ENCODE assay signal across 2 cellular contexts in the genomic region with DNA sequence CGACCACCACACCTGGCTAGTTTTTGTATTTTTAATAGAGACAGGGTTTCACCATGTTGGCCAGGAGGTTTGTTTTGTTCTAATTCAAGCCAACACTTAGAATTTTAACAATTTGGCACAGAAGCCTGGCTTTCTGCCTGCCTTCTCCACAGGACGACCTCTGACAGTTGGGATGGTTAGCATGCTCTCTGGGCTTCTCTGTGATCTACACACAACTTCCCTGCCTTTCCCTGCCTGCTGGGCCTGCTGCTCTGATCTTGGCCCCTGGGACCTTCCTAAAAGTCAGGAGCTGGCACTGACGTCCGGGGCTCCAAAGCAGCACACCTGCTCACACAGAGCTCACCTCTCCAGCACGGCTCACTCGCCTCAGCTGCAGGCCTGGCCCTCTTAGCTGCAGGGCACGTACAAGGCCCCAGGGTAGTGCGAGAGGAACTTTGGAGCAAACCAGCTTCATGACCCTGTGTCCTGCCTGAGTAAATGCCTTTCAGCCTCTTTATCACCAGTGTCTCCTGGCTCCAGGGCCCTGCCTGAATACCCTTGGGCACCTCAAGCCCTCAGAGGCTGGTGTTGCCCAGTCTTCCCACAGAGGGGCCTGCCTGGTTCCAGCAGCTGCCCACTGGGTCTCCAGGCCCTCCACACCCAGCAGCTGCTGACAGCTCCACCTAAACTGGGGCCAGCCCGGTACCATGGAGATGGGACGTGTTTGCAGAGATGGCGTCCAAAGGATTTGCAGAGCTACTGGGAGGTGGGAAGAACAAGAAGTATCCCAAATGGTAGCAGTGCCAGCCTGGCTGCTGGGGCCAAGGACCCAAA.
TF ChIP-seq lines count a peak whose summit lies in the region.

No MANE protein-coding gene starts in this region.

TF ChIP-seq in IMR-90, 13 proteins besides CTCF, POLR2A, EP300 and RAD21:
- TF ChIP-seq MAFK (IDR thresholded peaks at IDR 0.05; ENCODE audit: low read depth, low read length) = no peak
- TF ChIP-seq, protein P1, sequence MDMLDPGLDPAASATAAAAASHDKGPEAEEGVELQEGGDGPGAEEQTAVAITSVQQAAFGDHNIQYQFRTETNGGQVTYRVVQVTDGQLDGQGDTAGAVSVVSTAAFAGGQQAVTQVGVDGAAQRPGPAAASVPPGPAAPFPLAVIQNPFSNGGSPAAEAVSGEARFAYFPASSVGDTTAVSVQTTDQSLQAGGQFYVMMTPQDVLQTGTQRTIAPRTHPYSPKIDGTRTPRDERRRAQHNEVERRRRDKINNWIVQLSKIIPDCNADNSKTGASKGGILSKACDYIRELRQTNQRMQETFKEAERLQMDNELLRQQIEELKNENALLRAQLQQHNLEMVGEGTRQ (IDR thresholded peaks at IDR 0.05; ENCODE audit: low read depth, low read length) = no peak
- no peak for TF ChIP-seq RCOR1 (IDR thresholded peaks at IDR 0.05; ENCODE audit: insufficient replicate concordance, low read length)
- no peak for TF ChIP-seq BHLHE40 (IDR thresholded peaks at IDR 0.05; ENCODE audit: low read depth, low read length)
- TF ChIP-seq MAZ (IDR thresholded peaks at IDR 0.05; ENCODE audit: borderline replicate concordance, low read depth, low read length) = no peak
- no peak for TF ChIP-seq MXI1 (IDR thresholded peaks at IDR 0.05; ENCODE audit: borderline replicate concordance, low read depth, low read length)
- no peak for TF ChIP-seq CEBPB (IDR thresholded peaks at IDR 0.05; ENCODE audit: low read depth, low read length)
- no peak for TF ChIP-seq SMC3 (IDR thresholded peaks at IDR 0.05; ENCODE audit: low read depth, low read length)
- TF ChIP-seq NFE2L2 (IDR thresholded peaks at IDR 0.05; ENCODE audit: low read depth, low read length) = no peak
- no peak for TF ChIP-seq RFX5 (IDR thresholded peaks at IDR 0.05; ENCODE audit: low read depth, low read length)
- TF ChIP-seq CHD1 (IDR thresholded peaks at IDR 0.05; ENCODE audit: low read depth, low read length) = no peak
- TF ChIP-seq, protein P2, sequence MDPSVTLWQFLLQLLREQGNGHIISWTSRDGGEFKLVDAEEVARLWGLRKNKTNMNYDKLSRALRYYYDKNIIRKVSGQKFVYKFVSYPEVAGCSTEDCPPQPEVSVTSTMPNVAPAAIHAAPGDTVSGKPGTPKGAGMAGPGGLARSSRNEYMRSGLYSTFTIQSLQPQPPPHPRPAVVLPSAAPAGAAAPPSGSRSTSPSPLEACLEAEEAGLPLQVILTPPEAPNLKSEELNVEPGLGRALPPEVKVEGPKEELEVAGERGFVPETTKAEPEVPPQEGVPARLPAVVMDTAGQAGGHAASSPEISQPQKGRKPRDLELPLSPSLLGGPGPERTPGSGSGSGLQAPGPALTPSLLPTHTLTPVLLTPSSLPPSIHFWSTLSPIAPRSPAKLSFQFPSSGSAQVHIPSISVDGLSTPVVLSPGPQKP (IDR thresholded peaks at IDR 0.05; ENCODE audit: borderline replicate concordance, low read depth, low read length) = no peak
- no peak for TF ChIP-seq FOS (IDR thresholded peaks at IDR 0.05; ENCODE audit: low read depth, low read length)
TF ChIP-seq in IMR-90: peak in this region for 0.

TF ChIP-seq in WTC11, 78 proteins besides CTCF, POLR2A, EP300 and RAD21:
- TF ChIP-seq NR1H2 (CRISPR knock-in tag; IDR thresholded peaks at IDR 0.05) (no peak), ZNF317 (CRISPR knock-in tag; IDR thresholded peaks at IDR 0.05; ENCODE audit: borderline replicate concordance, low read depth) (no peak), ZNF138 (CRISPR knock-in tag; conservative IDR thresholded peaks at IDR 0.05) (no peak), ZNF423 (CRISPR knock-in tag; IDR thresholded peaks at IDR 0.05) (no peak), ETV6 (CRISPR knock-in tag; IDR thresholded peaks at IDR 0.05) (no peak), FOXJ3 (CRISPR knock-in tag; IDR thresholded peaks at IDR 0.05; ENCODE audit: borderline replicate concordance) (no peak), RELA (CRISPR knock-in tag; IDR thresholded peaks at IDR 0.05; ENCODE audit: borderline replicate concordance) (no peak)
- TF ChIP-seq, protein P3, sequence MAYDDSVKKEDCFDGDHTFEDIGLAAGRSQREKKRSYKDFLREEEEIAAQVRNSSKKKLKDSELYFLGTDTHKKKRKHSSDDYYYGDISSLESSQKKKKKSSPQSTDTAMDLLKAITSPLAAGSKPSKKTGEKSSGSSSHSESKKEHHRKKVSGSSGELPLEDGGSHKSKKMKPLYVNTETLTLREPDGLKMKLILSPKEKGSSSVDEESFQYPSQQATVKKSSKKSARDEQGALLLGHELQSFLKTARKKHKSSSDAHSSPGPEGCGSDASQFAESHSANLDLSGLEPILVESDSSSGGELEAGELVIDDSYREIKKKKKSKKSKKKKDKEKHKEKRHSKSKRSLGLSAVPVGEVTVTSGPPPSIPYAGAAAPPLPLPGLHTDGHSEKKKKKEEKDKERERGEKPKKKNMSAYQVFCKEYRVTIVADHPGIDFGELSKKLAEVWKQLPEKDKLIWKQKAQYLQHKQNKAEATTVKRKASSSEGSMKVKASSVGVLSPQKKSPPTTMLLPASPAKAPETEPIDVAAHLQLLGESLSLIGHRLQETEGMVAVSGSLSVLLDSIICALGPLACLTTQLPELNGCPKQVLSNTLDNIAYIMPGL (CRISPR knock-in tag; IDR thresholded peaks at IDR 0.05) = no peak
- TF ChIP-seq, protein P4, sequence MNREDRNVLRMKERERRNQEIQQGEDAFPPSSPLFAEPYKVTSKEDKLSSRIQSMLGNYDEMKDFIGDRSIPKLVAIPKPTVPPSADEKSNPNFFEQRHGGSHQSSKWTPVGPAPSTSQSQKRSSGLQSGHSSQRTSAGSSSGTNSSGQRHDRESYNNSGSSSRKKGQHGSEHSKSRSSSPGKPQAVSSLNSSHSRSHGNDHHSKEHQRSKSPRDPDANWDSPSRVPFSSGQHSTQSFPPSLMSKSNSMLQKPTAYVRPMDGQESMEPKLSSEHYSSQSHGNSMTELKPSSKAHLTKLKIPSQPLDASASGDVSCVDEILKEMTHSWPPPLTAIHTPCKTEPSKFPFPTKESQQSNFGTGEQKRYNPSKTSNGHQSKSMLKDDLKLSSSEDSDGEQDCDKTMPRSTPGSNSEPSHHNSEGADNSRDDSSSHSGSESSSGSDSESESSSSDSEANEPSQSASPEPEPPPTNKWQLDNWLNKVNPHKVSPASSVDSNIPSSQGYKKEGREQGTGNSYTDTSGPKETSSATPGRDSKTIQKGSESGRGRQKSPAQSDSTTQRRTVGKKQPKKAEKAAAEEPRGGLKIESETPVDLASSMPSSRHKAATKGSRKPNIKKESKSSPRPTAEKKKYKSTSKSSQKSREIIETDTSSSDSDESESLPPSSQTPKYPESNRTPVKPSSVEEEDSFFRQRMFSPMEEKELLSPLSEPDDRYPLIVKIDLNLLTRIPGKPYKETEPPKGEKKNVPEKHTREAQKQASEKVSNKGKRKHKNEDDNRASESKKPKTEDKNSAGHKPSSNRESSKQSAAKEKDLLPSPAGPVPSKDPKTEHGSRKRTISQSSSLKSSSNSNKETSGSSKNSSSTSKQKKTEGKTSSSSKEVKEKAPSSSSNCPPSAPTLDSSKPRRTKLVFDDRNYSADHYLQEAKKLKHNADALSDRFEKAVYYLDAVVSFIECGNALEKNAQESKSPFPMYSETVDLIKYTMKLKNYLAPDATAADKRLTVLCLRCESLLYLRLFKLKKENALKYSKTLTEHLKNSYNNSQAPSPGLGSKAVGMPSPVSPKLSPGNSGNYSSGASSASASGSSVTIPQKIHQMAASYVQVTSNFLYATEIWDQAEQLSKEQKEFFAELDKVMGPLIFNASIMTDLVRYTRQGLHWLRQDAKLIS (CRISPR knock-in tag; IDR thresholded peaks at IDR 0.05; ENCODE audit: borderline replicate concordance) = no peak
- TF ChIP-seq, protein P5, sequence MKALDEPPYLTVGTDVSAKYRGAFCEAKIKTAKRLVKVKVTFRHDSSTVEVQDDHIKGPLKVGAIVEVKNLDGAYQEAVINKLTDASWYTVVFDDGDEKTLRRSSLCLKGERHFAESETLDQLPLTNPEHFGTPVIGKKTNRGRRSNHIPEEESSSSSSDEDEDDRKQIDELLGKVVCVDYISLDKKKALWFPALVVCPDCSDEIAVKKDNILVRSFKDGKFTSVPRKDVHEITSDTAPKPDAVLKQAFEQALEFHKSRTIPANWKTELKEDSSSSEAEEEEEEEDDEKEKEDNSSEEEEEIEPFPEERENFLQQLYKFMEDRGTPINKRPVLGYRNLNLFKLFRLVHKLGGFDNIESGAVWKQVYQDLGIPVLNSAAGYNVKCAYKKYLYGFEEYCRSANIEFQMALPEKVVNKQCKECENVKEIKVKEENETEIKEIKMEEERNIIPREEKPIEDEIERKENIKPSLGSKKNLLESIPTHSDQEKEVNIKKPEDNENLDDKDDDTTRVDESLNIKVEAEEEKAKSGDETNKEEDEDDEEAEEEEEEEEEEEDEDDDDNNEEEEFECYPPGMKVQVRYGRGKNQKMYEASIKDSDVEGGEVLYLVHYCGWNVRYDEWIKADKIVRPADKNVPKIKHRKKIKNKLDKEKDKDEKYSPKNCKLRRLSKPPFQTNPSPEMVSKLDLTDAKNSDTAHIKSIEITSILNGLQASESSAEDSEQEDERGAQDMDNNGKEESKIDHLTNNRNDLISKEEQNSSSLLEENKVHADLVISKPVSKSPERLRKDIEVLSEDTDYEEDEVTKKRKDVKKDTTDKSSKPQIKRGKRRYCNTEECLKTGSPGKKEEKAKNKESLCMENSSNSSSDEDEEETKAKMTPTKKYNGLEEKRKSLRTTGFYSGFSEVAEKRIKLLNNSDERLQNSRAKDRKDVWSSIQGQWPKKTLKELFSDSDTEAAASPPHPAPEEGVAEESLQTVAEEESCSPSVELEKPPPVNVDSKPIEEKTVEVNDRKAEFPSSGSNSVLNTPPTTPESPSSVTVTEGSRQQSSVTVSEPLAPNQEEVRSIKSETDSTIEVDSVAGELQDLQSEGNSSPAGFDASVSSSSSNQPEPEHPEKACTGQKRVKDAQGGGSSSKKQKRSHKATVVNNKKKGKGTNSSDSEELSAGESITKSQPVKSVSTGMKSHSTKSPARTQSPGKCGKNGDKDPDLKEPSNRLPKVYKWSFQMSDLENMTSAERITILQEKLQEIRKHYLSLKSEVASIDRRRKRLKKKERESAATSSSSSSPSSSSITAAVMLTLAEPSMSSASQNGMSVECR (CRISPR knock-in tag; IDR thresholded peaks at IDR 0.05; ENCODE audit: borderline replicate concordance) = no peak
